Comparison of ENCODE assay signal across 8 cellular contexts in genomic region chr1:26602378-26602959, GRCh38.
DNase-seq lines count a peak whose midpoint lies in the region; ATAC-seq, FAIRE-seq and TF ChIP-seq lines count a peak whose summit lies in the region.

No MANE protein-coding gene starts in this region.

- POLR2A ChIA-PET in HEK293T (lab: Yijun Ruan, JAX) = interaction anchor here (0.7 to 3.5 kb wide), 4 partner anchors 90 to 279 kb away, joined by 3 to 24 read pairs (median 8); partner anchors contain the start of gene PIGV

- intact Hi-C loops in adrenal gland (cut with DNase I) (loop anchor here (5.0 to 10.0 kb wide), 4 partner anchors 75 to 282 kb away; no protein-coding TSS in a partner anchor), left ventricle myocardium superior (cut with micrococcal nuclease) (loop anchor here (2.0 to 10.0 kb wide), 2 partner anchors 186 to 272 kb away; no protein-coding TSS in a partner anchor), gastrocnemius medialis (cut with DNase I; ENCODE audit: low total_unique reads) (loop anchor here (1.0 to 5.0 kb wide), 3 partner anchors 75 to 187 kb away; no protein-coding TSS in a partner anchor)

- ATAC-seq in left ventricle myocardium superior = peak; percentile 45
- peak; percentile 42 to 66 for ATAC-seq in gastrocnemius medialis
- no peak for ATAC-seq in GM19324 (IDR thresholded peaks at IDR 0.05; ENCODE audit: low FRiP score, unreplicated experiment)

- H3K27ac ChIP-seq in adrenal gland = no peak overlapping the region
- no peak overlapping the region for H3K27ac ChIP-seq in gastrocnemius medialis

- WGBS in adrenal gland, 4 donors = 0 to 1% (median 0%) methylated on average over 2 of the region's 2 CpGs

- H3K4me3 ChIP-seq in adrenal gland (no peak overlapping the region), gastrocnemius medialis (no peak overlapping the region)

- no peaks in the 10 kb centered on the region for H3K36me3 ChIP-seq in adrenal gland (replicated peaks in 1 of 2)
- H3K36me3 ChIP-seq in gastrocnemius medialis = no peaks in the 10 kb centered on the region

- H3K4me1 ChIP-seq in adrenal gland (replicated peaks in 1 of 2) = no peaks in the 10 kb centered on the region
- H3K4me1 ChIP-seq in gastrocnemius medialis = no peaks in the 10 kb centered on the region

- FAIRE-seq in D721Med (lab: Jason Lieb, UNC) = peak; percentile 38

- no peaks in the 10 kb centered on the region for H3K27me3 ChIP-seq in adrenal gland
- H3K27me3 ChIP-seq in gastrocnemius medialis = no peaks in the 10 kb centered on the region

- CTCF ChIA-PET in HEK293T (lab: Yijun Ruan, JAX) = interaction anchor here (0.6 to 4.4 kb wide), 16 partner anchors 9 to 263 kb away, joined by 3 to 51 read pairs (median 3); partner anchors contain the start of gene PIGV

- H3K9me3 ChIP-seq in adrenal gland (replicated peaks in 1 of 3) = no peaks in the 10 kb centered on the region
- H3K9me3 ChIP-seq in gastrocnemius medialis = no peaks in the 10 kb centered on the region

- in situ Hi-C loops in gastrocnemius medialis (cut with MboI; ENCODE audit: low sequenced_read_pairs in 4 of 4) = loop anchor here (5.0 to 10.0 kb wide), 4 partner anchors 72 to 195 kb away; no protein-coding TSS in a partner anchor

- no peak for DNase-seq in D721Med (ENCODE audit: insufficient read length, low spot score)
- peak; percentile 53 for DNase-seq in HEK293T (ENCODE audit: extremely low spot score)
- peak; percentile 64 for DNase-seq in NCI-H460 (ENCODE audit: extremely low read depth, low read depth)
- DNase-seq in adrenal gland = peak in 4 of 7 donors; percentile 29 to 67 (median 61)
- DNase-seq in left ventricle myocardium superior = no peak
- DNase-seq in gastrocnemius medialis = peak in 1 of 2 donors; percentile 19
- no peak for DNase-seq in NK-92 (lab: John Stamatoyannopoulos, UW; ENCODE audit: unreplicated experiment)

- TF ChIP-seq POLR2A in adrenal gland (IDR thresholded peaks at IDR 0.05) (no peak), gastrocnemius medialis (IDR thresholded peaks at IDR 0.05) (no peak)

- TF ChIP-seq CTCF in D721Med (IDR thresholded peaks at IDR 0.05; ENCODE audit: insufficient read depth, missing control alignments) (peak; percentile 96), adrenal gland (IDR thresholded peaks at IDR 0.05) (peak; percentile 70 to 97 (median 92)), gastrocnemius medialis (IDR thresholded peaks at IDR 0.05 in 4 of 5, conservative IDR thresholded peaks at IDR 0.05 in 1 of 5) (peak; percentile 80 to 98 (median 89))

TF ChIP-seq in HEK293T, 16 proteins besides CTCF, POLR2A, EP300 and RAD21:
- no peak for TF ChIP-seq PKNOX1 (IDR thresholded peaks at IDR 0.05)
- no peak for TF ChIP-seq FOXA1 (IDR thresholded peaks at IDR 0.05)
- TF ChIP-seq TARDBP (IDR thresholded peaks at IDR 0.05) = no peak

Comparison
In these comparisons a context has a peak if more than half of its experiments do, and no peak if none do; other contexts are left out.
1. DNase-seq: peak in HEK293T (single experiment), NCI-H460 (single experiment) and adrenal gland (4 of 7); none in D721Med (single experiment), left ventricle myocardium superior (single experiment) and NK-92 (single experiment).
2. Peak in every context shown above with its lines, with median percentiles within 50 percentile points of each other: CTCF ChIP-seq.